ENCODE assay signal across 1 cellular context in the genomic region with DNA sequence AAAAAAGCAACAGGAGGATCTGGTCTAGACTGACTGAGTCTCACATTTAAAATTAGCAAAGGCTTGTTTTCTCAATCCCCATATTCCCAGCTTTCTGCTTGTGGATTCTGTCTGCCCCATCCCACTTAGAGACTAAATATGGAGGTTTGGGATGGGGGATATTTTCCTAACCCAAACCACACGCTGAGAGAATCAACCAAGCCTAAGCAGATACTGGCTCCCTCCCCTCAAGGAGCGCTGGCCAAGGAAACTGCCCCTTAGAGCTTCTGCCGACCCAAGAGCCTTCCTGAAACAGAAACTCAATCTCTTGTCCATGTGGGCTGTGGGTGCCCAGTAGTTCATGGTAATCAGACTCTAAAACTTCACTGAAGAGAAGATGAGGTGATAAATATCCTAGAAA.
TF ChIP-seq lines count a peak whose summit lies in the region.

No MANE protein-coding gene starts in this region.

TF ChIP-seq in WTC11, 78 proteins besides CTCF, POLR2A, EP300 and RAD21 (continued from another document):
- no peak for TF ChIP-seq TEAD4 (CRISPR knock-in tag; IDR thresholded peaks at IDR 0.05)
- no peak for TF ChIP-seq ESRRA (CRISPR knock-in tag; IDR thresholded peaks at IDR 0.05; ENCODE audit: borderline replicate concordance)
